In the genomic region with DNA sequence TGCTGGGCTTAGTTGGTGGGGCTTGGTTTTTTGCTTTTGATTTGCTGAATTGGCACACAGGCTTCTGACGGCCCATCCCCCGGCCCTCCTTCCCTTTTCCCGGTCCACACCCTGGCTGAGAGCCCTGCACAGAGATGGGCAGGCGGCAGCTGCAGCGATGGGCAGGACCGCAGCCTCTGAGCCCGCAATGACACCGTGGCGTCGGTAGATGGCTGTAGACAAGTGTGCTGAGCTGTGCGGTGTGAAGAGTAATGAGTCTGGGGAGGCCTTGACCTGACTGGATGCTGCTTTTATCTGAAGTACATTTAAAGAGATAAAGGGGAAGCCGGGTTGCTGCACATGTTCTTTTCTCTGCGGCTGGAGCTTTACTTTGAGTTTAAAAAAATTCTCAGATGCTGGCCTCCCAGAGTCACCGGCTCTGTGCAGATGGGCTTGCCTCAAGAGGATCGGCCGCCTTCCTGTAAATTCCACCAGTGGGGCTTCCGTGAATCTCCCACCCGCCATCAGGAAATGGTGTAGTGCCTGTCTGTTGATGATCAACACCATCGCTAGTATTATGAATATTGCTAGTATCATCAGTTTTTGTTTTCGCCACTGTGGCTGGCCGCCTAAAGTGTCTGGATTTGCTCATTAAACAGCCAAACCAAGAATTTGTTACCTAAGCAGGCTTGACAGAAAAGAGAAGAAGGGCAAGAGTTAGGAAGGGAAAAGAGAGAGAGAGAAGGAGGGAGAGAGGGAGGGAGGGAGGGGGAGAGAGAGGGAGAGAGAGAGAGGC, we compare ENCODE assay signal across 9 cellular contexts.
DNase-seq lines count a peak whose midpoint lies in the region; ATAC-seq and TF ChIP-seq lines count a peak whose summit lies in the region.
"Had no signal": no experiment of that assay in that cellular context is flagged by ENCODE, and none has a peak within 500 bp of the region (broad histone marks: within the 10 kb centered on the region; RNA-seq: fewer than 3 reads in every experiment).

No MANE protein-coding gene starts in this region.

- intact Hi-C loops in activated CD8-positive, alpha-beta T cell treated with anti-CD3 and anti-CD28 coated beads for 36 hours (cut with micrococcal nuclease), result no loop called here
- intact Hi-C loops in ascending aorta (cut with DNase I), result no loop called here

- no peaks in the 10 kb centered on the region for H3K27me3 ChIP-seq in upper lobe of left lung
- H3K27me3 ChIP-seq in ascending aorta, result no peaks in the 10 kb centered on the region

- DNase-seq in activated CD8-positive, alpha-beta T cell treated with anti-CD3 and anti-CD28 coated beads for 36 hours, result peak; percentile 2
- DNase-seq in activated CD8-positive, alpha-beta T cell treated with anti-CD3 and anti-CD28 coated beads, Interleukin-2, amount 10 ng/mL, durations not matched to agents 7 days and 5 days, result no peak
- DNase-seq in RKO (ENCODE audit: low spot score) (peak; percentile 29), iris pigment epithelial cell (ENCODE audit: low read depth) (peak; percentile 0), upper lobe of left lung (peak in 1 of 2 donors; percentile 37), ascending aorta (ENCODE audit: low spot score in 2 of 2) (no peak)
- no peak for DNase-seq in activated T-cell treated with anti-CD3 and anti-CD28 coated beads, Interleukin-2, amount 50 U/mL, for 4 hours
- DNase-seq: activated B cell treated with CpG ODN at 0.5 μM for 24 hours had no signal

- H3K36me3 ChIP-seq in upper lobe of left lung (no peaks in the 10 kb centered on the region), ascending aorta (no peaks in the 10 kb centered on the region)

- CTCF ChIA-PET in activated CD8-positive, alpha-beta T cell treated with anti-CD3 and anti-CD28 coated beads for 36 hours (lab: Charles Lee), result no interaction called here
- CTCF ChIA-PET in activated CD8-positive, alpha-beta T cell treated with anti-CD3 and anti-CD28 coated beads, Interleukin-2, amount 10 ng/mL, durations not matched to agents 7 days and 5 days (lab: Charles Lee), result no interaction called here

- H3K4me3 Mint-ChIP-seq in activated CD8-positive, alpha-beta T cell treated with anti-CD3 and anti-CD28 coated beads for 36 hours, result no peak overlapping the region
- no peak overlapping the region for H3K4me3 Mint-ChIP-seq in activated CD8-positive, alpha-beta T cell treated with anti-CD3 and anti-CD28 coated beads, Interleukin-2, amount 10 ng/mL, durations not matched to agents 7 days and 5 days
- no peak overlapping the region for H3K4me3 Mint-ChIP-seq in stimulated activated memory B cell treated with anti-CD40 and anti-IgM and Interleukin-4, amounts not matched to agents 10 μg/mL and 1 μg/mL and 100 μg/mL, for 72 hours
- no peak overlapping the region for H3K4me3 Mint-ChIP-seq in activated T-cell treated with anti-CD3 and anti-CD28 coated beads, Interleukin-2, amount 50 U/mL, for 4 hours
- H3K4me3 Mint-ChIP-seq: activated B cell treated with CpG ODN at 0.5 μM for 24 hours had no signal

- POLR2A ChIA-PET in activated CD8-positive, alpha-beta T cell treated with anti-CD3 and anti-CD28 coated beads for 36 hours (lab: Charles Lee), result no interaction called here
- POLR2A ChIA-PET in activated CD8-positive, alpha-beta T cell treated with anti-CD3 and anti-CD28 coated beads, Interleukin-2, amount 10 ng/mL, durations not matched to agents 7 days and 5 days (lab: Charles Lee), result no interaction called here

- no peak for TF ChIP-seq EP300 in upper lobe of left lung (IDR thresholded peaks at IDR 0.05)

- no peaks in the 10 kb centered on the region for H3K27me3 Mint-ChIP-seq in activated CD8-positive, alpha-beta T cell treated with anti-CD3 and anti-CD28 coated beads for 36 hours
- no peaks in the 10 kb centered on the region for H3K27me3 Mint-ChIP-seq in activated CD8-positive, alpha-beta T cell treated with anti-CD3 and anti-CD28 coated beads, Interleukin-2, amount 10 ng/mL, durations not matched to agents 7 days and 5 days (ENCODE audit: low read depth)
- no peaks in the 10 kb centered on the region for H3K27me3 Mint-ChIP-seq in stimulated activated memory B cell treated with anti-CD40 and anti-IgM and Interleukin-4, amounts not matched to agents 10 μg/mL and 1 μg/mL and 100 μg/mL, for 72 hours
- H3K27me3 Mint-ChIP-seq in activated T-cell treated with anti-CD3 and anti-CD28 coated beads, Interleukin-2, amount 50 U/mL, for 4 hours (ENCODE audit: low read depth), result no peaks in the 10 kb centered on the region
- H3K27me3 Mint-ChIP-seq: activated B cell treated with CpG ODN at 0.5 μM for 24 hours had no signal

- no peak for ATAC-seq in activated CD8-positive, alpha-beta T cell treated with anti-CD3 and anti-CD28 coated beads for 36 hours
- no peak for ATAC-seq in activated CD8-positive, alpha-beta T cell treated with anti-CD3 and anti-CD28 coated beads, Interleukin-2, amount 10 ng/mL, durations not matched to agents 7 days and 5 days
- peak; percentile 35 to 70 for ATAC-seq in upper lobe of left lung (ENCODE audit: low FRiP score in 2 of 2)
- no peak for ATAC-seq in stimulated activated memory B cell treated with anti-CD40 and anti-IgM and Interleukin-4, amounts not matched to agents 10 μg/mL and 1 μg/mL and 100 μg/mL, for 72 hours
- no peak for ATAC-seq in activated T-cell treated with anti-CD3 and anti-CD28 coated beads, Interleukin-2, amount 50 U/mL, for 4 hours

- H3K4me1 ChIP-seq in upper lobe of left lung (no peaks in the 10 kb centered on the region), ascending aorta (no peaks in the 10 kb centered on the region)

- no peak overlapping the region for H3K4me3 ChIP-seq in upper lobe of left lung
- no peak overlapping the region for H3K4me3 ChIP-seq in ascending aorta

- peaks cover 3% of the 10 kb centered on the region for H3K9me3 Mint-ChIP-seq in activated CD8-positive, alpha-beta T cell treated with anti-CD3 and anti-CD28 coated beads for 36 hours
- peaks cover 4% of the 10 kb centered on the region for H3K9me3 Mint-ChIP-seq in activated CD8-positive, alpha-beta T cell treated with anti-CD3 and anti-CD28 coated beads, Interleukin-2, amount 10 ng/mL, durations not matched to agents 7 days and 5 days (ENCODE audit: insufficient read depth)
- peaks cover 12% of the 10 kb centered on the region for H3K9me3 Mint-ChIP-seq in stimulated activated memory B cell treated with anti-CD40 and anti-IgM and Interleukin-4, amounts not matched to agents 10 μg/mL and 1 μg/mL and 100 μg/mL, for 72 hours
- H3K9me3 Mint-ChIP-seq in activated T-cell treated with anti-CD3 and anti-CD28 coated beads, Interleukin-2, amount 50 U/mL, for 4 hours, result peaks cover 11% of the 10 kb centered on the region
- H3K9me3 Mint-ChIP-seq: activated B cell treated with CpG ODN at 0.5 μM for 24 hours had no signal

- H3K36me3 Mint-ChIP-seq in activated CD8-positive, alpha-beta T cell treated with anti-CD3 and anti-CD28 coated beads for 36 hours (ENCODE audit: low read depth), result no peaks in the 10 kb centered on the region
- no peaks in the 10 kb centered on the region for H3K36me3 Mint-ChIP-seq in activated CD8-positive, alpha-beta T cell treated with anti-CD3 and anti-CD28 coated beads, Interleukin-2, amount 10 ng/mL, durations not matched to agents 7 days and 5 days (ENCODE audit: low read depth)
- H3K36me3 Mint-ChIP-seq in stimulated activated memory B cell treated with anti-CD40 and anti-IgM and Interleukin-4, amounts not matched to agents 10 μg/mL and 1 μg/mL and 100 μg/mL, for 72 hours, result no peaks in the 10 kb centered on the region
- H3K36me3 Mint-ChIP-seq in activated T-cell treated with anti-CD3 and anti-CD28 coated beads, Interleukin-2, amount 50 U/mL, for 4 hours (ENCODE audit: insufficient read depth), result no peaks in the 10 kb centered on the region

- no peaks in the 10 kb centered on the region for H3K9me3 ChIP-seq in upper lobe of left lung
- no peaks in the 10 kb centered on the region for H3K9me3 ChIP-seq in ascending aorta

- no peak for TF ChIP-seq CTCF in activated CD8-positive, alpha-beta T cell treated with anti-CD3 and anti-CD28 coated beads for 36 hours (IDR thresholded peaks at IDR 0.05)
- TF ChIP-seq CTCF in upper lobe of left lung (IDR thresholded peaks at IDR 0.05), result no peak
- TF ChIP-seq CTCF in ascending aorta (IDR thresholded peaks at IDR 0.05), result no peak

- 22 to 27% methylated on average over 17 to 21 of the region's 21 CpGs for WGBS in upper lobe of left lung, 2 donors

- H3K27ac Mint-ChIP-seq in activated CD8-positive, alpha-beta T cell treated with anti-CD3 and anti-CD28 coated beads for 36 hours, result no peak overlapping the region
- H3K27ac Mint-ChIP-seq in activated CD8-positive, alpha-beta T cell treated with anti-CD3 and anti-CD28 coated beads, Interleukin-2, amount 10 ng/mL, durations not matched to agents 7 days and 5 days, result no peak overlapping the region
- H3K27ac Mint-ChIP-seq in stimulated activated memory B cell treated with anti-CD40 and anti-IgM and Interleukin-4, amounts not matched to agents 10 μg/mL and 1 μg/mL and 100 μg/mL, for 72 hours, result no peak overlapping the region
- H3K27ac Mint-ChIP-seq: activated B cell treated with CpG ODN at 0.5 μM for 24 hours had no signal

- no peak for TF ChIP-seq POLR2A in upper lobe of left lung (IDR thresholded peaks at IDR 0.05)

- H3K27ac ChIP-seq in upper lobe of left lung (no peak overlapping the region), ascending aorta (no peak overlapping the region)

- no peaks in the 10 kb centered on the region for H3K4me1 Mint-ChIP-seq in activated CD8-positive, alpha-beta T cell treated with anti-CD3 and anti-CD28 coated beads for 36 hours (ENCODE audit: low read depth)
- H3K4me1 Mint-ChIP-seq in activated CD8-positive, alpha-beta T cell treated with anti-CD3 and anti-CD28 coated beads, Interleukin-2, amount 10 ng/mL, durations not matched to agents 7 days and 5 days (ENCODE audit: low read depth), result no peaks in the 10 kb centered on the region
- H3K4me1 Mint-ChIP-seq in stimulated activated memory B cell treated with anti-CD40 and anti-IgM and Interleukin-4, amounts not matched to agents 10 μg/mL and 1 μg/mL and 100 μg/mL, for 72 hours, result no peaks in the 10 kb centered on the region
- no peaks in the 10 kb centered on the region for H3K4me1 Mint-ChIP-seq in activated T-cell treated with anti-CD3 and anti-CD28 coated beads, Interleukin-2, amount 50 U/mL, for 4 hours (ENCODE audit: low read depth)
- H3K4me1 Mint-ChIP-seq: activated B cell treated with CpG ODN at 0.5 μM for 24 hours had no signal

Comparison
In these comparisons a context has a peak if more than half of its experiments do, and no peak if none do; other contexts are left out.
1. DNase-seq: peak in activated CD8-positive, alpha-beta T cell treated with anti-CD3 and anti-CD28 coated beads for 36 hours (single experiment), RKO (single experiment) and iris pigment epithelial cell (single experiment); none in activated CD8-positive, alpha-beta T cell treated with anti-CD3 and anti-CD28 coated beads, Interleukin-2, amount 10 ng/mL, durations not matched to agents 7 days and 5 days (single experiment), ascending aorta (0 of 2) and activated T-cell treated with anti-CD3 and anti-CD28 coated beads, Interleukin-2, amount 50 U/mL, for 4 hours (single experiment).
2. ATAC-seq: peak in upper lobe of left lung (2 of 2); none in activated CD8-positive, alpha-beta T cell treated with anti-CD3 and anti-CD28 coated beads for 36 hours (single experiment), activated CD8-positive, alpha-beta T cell treated with anti-CD3 and anti-CD28 coated beads, Interleukin-2, amount 10 ng/mL, durations not matched to agents 7 days and 5 days (single experiment), stimulated activated memory B cell treated with anti-CD40 and anti-IgM and Interleukin-4, amounts not matched to agents 10 μg/mL and 1 μg/mL and 100 μg/mL, for 72 hours (single experiment) and activated T-cell treated with anti-CD3 and anti-CD28 coated beads, Interleukin-2, amount 50 U/mL, for 4 hours (0 of 2).